In the genomic region with DNA sequence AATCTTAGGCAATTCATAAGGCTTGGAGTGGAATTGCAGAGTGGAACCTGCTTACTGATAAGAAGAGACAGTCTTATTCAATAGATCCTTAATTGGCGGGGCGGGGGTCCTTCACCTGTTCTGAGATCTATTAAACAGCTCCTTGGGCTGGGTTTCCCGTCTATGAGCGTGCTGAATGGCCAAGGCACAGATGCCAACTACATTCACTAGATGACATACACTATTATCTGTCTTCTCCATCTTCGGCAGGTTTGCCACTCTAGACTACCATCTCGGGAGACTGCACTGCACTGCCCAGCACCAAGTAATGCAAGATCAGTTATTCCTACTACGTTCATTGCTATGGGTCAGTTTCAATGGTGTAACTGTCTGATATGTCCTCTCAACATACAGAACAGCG, we compare ENCODE assay signal across 17 cellular contexts.
DNase-seq lines count a peak whose midpoint lies in the region; TF ChIP-seq lines count a peak whose summit lies in the region.
"Had no signal": no experiment of that assay in that cellular context is flagged by ENCODE, and none has a peak within 500 bp of the region (broad histone marks: within the 10 kb centered on the region; RNA-seq: fewer than 3 reads in every experiment).

No MANE protein-coding gene starts in this region.

- DNase-seq in coronary artery (ENCODE audit: low spot score) = peak; percentile 24
- DNase-seq in NCI-H2107 treated with DMSO at 0.1 percent for 48 hours (lab: John Stamatoyannopoulos, UW; ENCODE audit: unreplicated experiment) = no peak
- no peak for DNase-seq in NCI-H2227 treated with DMSO at 0.1 percent for 48 hours (lab: John Stamatoyannopoulos, UW)
- DNase-seq in NCI-H1048 (lab: John Stamatoyannopoulos, UW) = no peak
- DNase-seq in NCI-H774 (lab: John Stamatoyannopoulos, UW) = no peak
- DNase-seq: C1 segment of cervical spinal cord; Calu3; CD4-positive, alpha-beta memory T cell; COR-L47; DMS53; DMS79 treated with DMSO at 0.1 percent for 48 hours; GF-D8; GOT3; H7; HCEC 1CT had no signal

- H3K27ac ChIP-seq in angular gyrus (ENCODE audit: low read depth, low read length) (peak overlapping the region; percentile 97), coronary artery (no peak overlapping the region), layer of hippocampus (ENCODE audit: low read depth, low read length) (peak overlapping the region; percentile 94)

- no peak for TF ChIP-seq CTCF in coronary artery (IDR thresholded peaks at IDR 0.05)

- H3K27me3 ChIP-seq in layer of hippocampus (ENCODE audit: control insufficient read depth, insufficient read depth, low read length) = no peaks in the 10 kb centered on the region

- no peak overlapping the region for H3K4me3 ChIP-seq in coronary artery

Comparison
In these comparisons a context has a peak if more than half of its experiments do, and no peak if none do; other contexts are left out.
1. H3K27ac ChIP-seq: peak in angular gyrus (single experiment) and layer of hippocampus (single experiment); none in coronary artery (0 of 2).